Comparison of ENCODE assay signal across 33 cellular contexts in genomic region chr2:88117976-88118375, GRCh38. TPM values are rescaled to one million over a fixed set of nuclear protein-coding genes. Genes with fewer than 3 reads are reported as not detected.
"Had no signal": no experiment of that assay in that cellular context is flagged by ENCODE, and none has a peak within 500 bp of the region (broad histone marks: within the 10 kb centered on the region; RNA-seq: fewer than 3 reads in every experiment).

No MANE protein-coding gene starts in this region.

- H3K27me3 Mint-ChIP-seq: activated CD8-positive, alpha-beta T cell treated with anti-CD3 and anti-CD28 coated beads for 36 hours had no signal

- ATAC-seq: activated CD4-positive, CD25-positive, alpha-beta regulatory T cell treated with anti-CD3 and anti-CD28 coated beads, Interleukin-2, amount 50 U/mL, for 24 hours; activated CD8-positive, alpha-beta T cell treated with anti-CD3 and anti-CD28 coated beads for 36 hours; activated T-cell treated with anti-CD3 and anti-CD28 coated beads, Interleukin-2, amount 50 U/mL, for 4 hours; activated T-helper 17 cell treated with anti-CD3 and anti-CD28 coated beads, Interleukin-2, amount 50 U/mL, for 72 hours; esophagus mucosa had no signal

- H3K4me1 Mint-ChIP-seq: activated B cell treated with CpG ODN at 0.5 μM for 24 hours; activated T-helper 17 cell treated with anti-CD3 and anti-CD28 coated beads, Interleukin-2, amount 50 U/mL, for 72 hours; central memory CD8-positive, alpha-beta T cell had no signal

- H3K4me3 ChIP-seq: coronary artery, dorsolateral prefrontal cortex had no signal

- H3K27ac ChIP-seq: brain microvascular endothelial cell, coronary artery, dorsolateral prefrontal cortex, VCaP had no signal

- DNase-seq: activated B cell treated with CpG ODN at 0.5 μM for 24 hours; activated CD4-positive, alpha-beta T cell treated with anti-CD3 and anti-CD28 coated beads for 48 hours; activated CD4-positive, alpha-beta T cell treated with anti-CD3 and anti-CD28 coated beads, Interleukin-2, amount 50 U/mL, for 1 hour; activated CD4-positive, alpha-beta T cell treated with anti-CD3 and anti-CD28 coated beads, Interleukin-2, amount 50 U/mL, for 48 hours; activated CD8-positive, alpha-beta memory T cell treated with anti-CD3 and anti-CD28 coated beads for 24 hours; activated CD8-positive, alpha-beta T cell treated with anti-CD3 and anti-CD28 coated beads for 36 hours; activated effector memory CD4-positive, alpha-beta T cell treated with Interleukin-2 at 50 U/mL for 16 hours; activated gamma-delta T cell treated with Interleukin-2 at 50 U/mL for 16 hours; activated naive CD4-positive, alpha-beta T cell treated with anti-CD3 and anti-CD28 coated beads, Interleukin-2, amount 50 U/mL, for 16 hours; activated naive CD4-positive, alpha-beta T cell treated with Interleukin-2 at 50 U/mL for 16 hours; activated T-cell treated with anti-CD3 and anti-CD28 coated beads, Interleukin-2, amount 50 U/mL, for 4 hours; amniotic stem cell; anterior cingulate cortex; brain microvascular endothelial cell; dorsolateral prefrontal cortex; effector memory CD4-positive, alpha-beta T cell; endodermal cell; glutamatergic neuron; T-helper 2 cell had no signal

- H3K27me3 ChIP-seq: dorsolateral prefrontal cortex had no signal

- H3K4me3 Mint-ChIP-seq: activated B cell treated with CpG ODN at 0.5 μM for 24 hours; activated CD8-positive, alpha-beta T cell treated with anti-CD3 and anti-CD28 coated beads for 36 hours; activated naive CD8-positive, alpha-beta T cell; activated T-cell treated with anti-CD3 and anti-CD28 coated beads, Interleukin-2, amount 50 U/mL, for 4 hours; activated T-helper 17 cell treated with anti-CD3 and anti-CD28 coated beads, Interleukin-2, amount 50 U/mL, for 72 hours; central memory CD8-positive, alpha-beta T cell; dendritic cell treated with granulocyte-macrophage colony-stimulating factor and Interleukin-4, amounts not matched to agents 40 ng/mL and 50 ng/mL, for 4 days; endodermal cell had no signal

- H3K36me3 Mint-ChIP-seq: activated naive CD8-positive, alpha-beta T cell had no signal

- H3K27ac Mint-ChIP-seq: activated B cell treated with CpG ODN at 0.5 μM for 24 hours; activated CD8-positive, alpha-beta T cell treated with anti-CD3 and anti-CD28 coated beads for 36 hours; activated naive CD8-positive, alpha-beta T cell; activated T-helper 17 cell treated with anti-CD3 and anti-CD28 coated beads, Interleukin-2, amount 50 U/mL, for 72 hours; dendritic cell treated with granulocyte-macrophage colony-stimulating factor and Interleukin-4, amounts not matched to agents 40 ng/mL and 50 ng/mL, for 4 days; endodermal cell had no signal

- H3K9me3 Mint-ChIP-seq: activated B cell treated with CpG ODN at 0.5 μM for 24 hours; activated CD8-positive, alpha-beta T cell treated with anti-CD3 and anti-CD28 coated beads for 36 hours; activated T-cell treated with anti-CD3 and anti-CD28 coated beads, Interleukin-2, amount 50 U/mL, for 4 hours; activated T-helper 17 cell treated with anti-CD3 and anti-CD28 coated beads, Interleukin-2, amount 50 U/mL, for 72 hours; central memory CD8-positive, alpha-beta T cell; dendritic cell treated with granulocyte-macrophage colony-stimulating factor and Interleukin-4, amounts not matched to agents 40 ng/mL and 50 ng/mL, for 4 days; endodermal cell had no signal

RNA-seq across cellular contexts. Expression of gene FABP1, which starts 9.9 kb away (rescaled TPM):
- total RNA-seq: activated B cell treated with CpG ODN at 0.5 μM for 24 hours; activated CD8-positive, alpha-beta T cell treated with anti-CD3 and anti-CD28 coated beads for 36 hours; activated T-helper 17 cell treated with anti-CD3 and anti-CD28 coated beads, Interleukin-2, amount 50 U/mL, for 72 hours; astrocyte; bronchial epithelial cell; cardiac septum; endodermal cell; epithelial cell of proximal tubule; esophagus mucosa; frontal cortex; T-helper 1 cell treated with Interleukin-12 subunit alpha and Interleukin-12 subunit beta and Interleukin-4 antibody, amounts not matched to agents 30 ng/mL and 1 ng/mL, for 36 hours had no signal

RNA-seq across cellular contexts. Expression of gene SMYD1, which starts 50.4 kb away (rescaled TPM):
- total RNA-seq: activated B cell treated with CpG ODN at 0.5 μM for 24 hours; activated CD8-positive, alpha-beta T cell treated with anti-CD3 and anti-CD28 coated beads for 36 hours; activated T-cell treated with anti-CD3 and anti-CD28 coated beads, Interleukin-2, amount 50 U/mL, for 4 hours; activated T-helper 17 cell treated with anti-CD3 and anti-CD28 coated beads, Interleukin-2, amount 50 U/mL, for 72 hours; astrocyte; bronchial epithelial cell; endodermal cell; epithelial cell of proximal tubule; esophagus mucosa; frontal cortex; T-helper 1 cell treated with Interleukin-12 subunit alpha and Interleukin-12 subunit beta and Interleukin-4 antibody, amounts not matched to agents 30 ng/mL and 1 ng/mL, for 36 hours had no signal
